ENCODE assay signal across 1 cellular context in the genomic region with DNA sequence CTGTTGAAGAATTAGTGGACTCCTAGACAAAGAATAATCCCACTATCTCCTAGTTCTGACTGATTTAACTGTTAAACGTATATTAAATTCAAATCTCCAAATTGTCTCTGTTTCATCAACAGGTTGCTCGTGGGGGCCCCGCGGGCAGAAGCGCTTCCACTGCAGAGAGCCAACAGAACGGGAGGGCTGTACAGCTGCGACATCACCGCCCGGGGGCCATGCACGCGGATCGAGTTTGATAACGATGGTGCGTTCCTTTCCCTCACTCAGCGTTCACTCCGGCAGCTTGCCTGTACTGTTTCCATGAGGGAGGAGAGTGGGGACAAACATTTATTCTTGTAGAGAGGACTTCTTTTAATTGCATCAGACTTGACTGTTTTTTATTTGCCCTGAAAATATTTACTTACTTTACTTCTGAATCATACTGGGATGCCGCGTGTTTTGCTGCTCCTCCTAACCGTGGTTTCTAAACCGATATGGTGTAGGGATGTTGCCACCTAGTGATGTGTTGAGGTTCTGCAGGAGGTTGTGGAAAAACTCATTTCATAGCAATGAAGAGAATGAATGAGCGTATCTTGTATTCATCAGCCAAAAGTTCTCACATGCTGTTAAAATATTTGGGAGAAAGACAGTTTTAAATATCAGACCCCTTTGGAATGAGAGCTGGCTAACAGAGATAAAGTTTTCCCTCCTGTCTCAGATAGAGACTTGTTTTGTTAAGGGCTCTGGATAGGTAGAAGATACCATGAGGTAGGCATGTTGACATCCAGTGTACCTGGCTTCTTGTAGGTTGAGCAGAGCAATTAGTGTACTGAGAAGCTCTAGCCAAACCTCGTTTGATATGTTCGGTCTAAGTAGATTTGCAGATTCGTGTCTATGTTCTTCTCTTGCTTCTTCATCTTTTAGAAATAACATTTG.
TF ChIP-seq lines count a peak whose summit lies in the region.

No MANE protein-coding gene starts in this region.

TF ChIP-seq in HepG2, 621 proteins besides CTCF, POLR2A, EP300 and RAD21 (continued from another document and continues in another):
- TF ChIP-seq ZNF614 (CRISPR knock-in tag; IDR thresholded peaks at IDR 0.05; ENCODE audit: borderline replicate concordance), result peak; percentile 82
- TF ChIP-seq NFKBIZ (CRISPR knock-in tag; IDR thresholded peaks at IDR 0.05), result no peak
- TF ChIP-seq KDM3A (CRISPR knock-in tag; IDR thresholded peaks at IDR 0.05; ENCODE audit: low read depth), result peak; percentile 68; the same call in 1 of the 2 replicates
- TF ChIP-seq ZSCAN9 (CRISPR knock-in tag; IDR thresholded peaks at IDR 0.05; ENCODE audit: borderline replicate concordance), result peak; percentile 68
- TF ChIP-seq ZNF326 (CRISPR knock-in tag; IDR thresholded peaks at IDR 0.05; ENCODE audit: borderline replicate concordance), result no peak
- TF ChIP-seq BRD4 (CRISPR knock-in tag; IDR thresholded peaks at IDR 0.05), result no peak
- TF ChIP-seq JARID2 (CRISPR knock-in tag; IDR thresholded peaks at IDR 0.05; ENCODE audit: insufficient replicate concordance), result no peak
- no peak for TF ChIP-seq NBN (conservative IDR thresholded peaks at IDR 0.05)
- peak; percentile 38; the same call in 1 of the 2 replicates for TF ChIP-seq ELF1 (CRISPR knock-in tag; IDR thresholded peaks at IDR 0.05)
- TF ChIP-seq SMC3 (IDR thresholded peaks at IDR 0.05; ENCODE audit: low read length), result peak; percentile 98
- TF ChIP-seq FOXK2 (IDR thresholded peaks at IDR 0.05), result no peak
- TF ChIP-seq ZFP36L2 (CRISPR knock-in tag; IDR thresholded peaks at IDR 0.05), result no peak
- TF ChIP-seq, protein P1, sequence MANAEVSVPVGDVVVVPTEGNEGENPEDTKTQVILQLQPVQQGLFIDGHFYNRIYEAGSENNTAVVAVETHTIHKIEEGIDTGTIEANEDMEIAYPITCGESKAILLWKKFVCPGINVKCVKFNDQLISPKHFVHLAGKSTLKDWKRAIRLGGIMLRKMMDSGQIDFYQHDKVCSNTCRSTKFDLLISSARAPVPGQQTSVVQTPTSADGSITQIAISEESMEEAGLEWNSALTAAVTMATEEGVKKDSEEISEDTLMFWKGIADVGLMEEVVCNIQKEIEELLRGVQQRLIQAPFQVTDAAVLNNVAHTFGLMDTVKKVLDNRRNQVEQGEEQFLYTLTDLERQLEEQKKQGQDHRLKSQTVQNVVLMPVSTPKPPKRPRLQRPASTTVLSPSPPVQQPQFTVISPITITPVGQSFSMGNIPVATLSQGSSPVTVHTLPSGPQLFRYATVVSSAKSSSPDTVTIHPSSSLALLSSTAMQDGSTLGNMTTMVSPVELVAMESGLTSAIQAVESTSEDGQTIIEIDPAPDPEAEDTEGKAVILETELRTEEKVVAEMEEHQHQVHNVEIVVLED (CRISPR knock-in tag; IDR thresholded peaks at IDR 0.05; ENCODE audit: borderline replicate concordance), result no peak
- no peak for TF ChIP-seq DNMT1 (CRISPR knock-in tag; IDR thresholded peaks at IDR 0.05)
- TF ChIP-seq, protein P2, sequence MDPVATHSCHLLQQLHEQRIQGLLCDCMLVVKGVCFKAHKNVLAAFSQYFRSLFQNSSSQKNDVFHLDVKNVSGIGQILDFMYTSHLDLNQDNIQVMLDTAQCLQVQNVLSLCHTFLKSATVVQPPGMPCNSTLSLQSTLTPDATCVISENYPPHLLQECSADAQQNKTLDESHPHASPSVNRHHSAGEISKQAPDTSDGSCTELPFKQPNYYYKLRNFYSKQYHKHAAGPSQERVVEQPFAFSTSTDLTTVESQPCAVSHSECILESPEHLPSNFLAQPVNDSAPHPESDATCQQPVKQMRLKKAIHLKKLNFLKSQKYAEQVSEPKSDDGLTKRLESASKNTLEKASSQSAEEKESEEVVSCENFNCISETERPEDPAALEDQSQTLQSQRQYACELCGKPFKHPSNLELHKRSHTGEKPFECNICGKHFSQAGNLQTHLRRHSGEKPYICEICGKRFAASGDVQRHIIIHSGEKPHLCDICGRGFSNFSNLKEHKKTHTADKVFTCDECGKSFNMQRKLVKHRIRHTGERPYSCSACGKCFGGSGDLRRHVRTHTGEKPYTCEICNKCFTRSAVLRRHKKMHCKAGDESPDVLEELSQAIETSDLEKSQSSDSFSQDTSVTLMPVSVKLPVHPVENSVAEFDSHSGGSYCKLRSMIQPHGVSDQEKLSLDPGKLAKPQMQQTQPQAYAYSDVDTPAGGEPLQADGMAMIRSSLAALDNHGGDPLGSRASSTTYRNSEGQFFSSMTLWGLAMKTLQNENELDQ (CRISPR knock-in tag; IDR thresholded peaks at IDR 0.05; ENCODE audit: borderline replicate concordance), result no peak
- TF ChIP-seq SMARCE1 (IDR thresholded peaks at IDR 0.05; ENCODE audit: borderline replicate concordance), result no peak
- TF ChIP-seq POGZ (CRISPR knock-in tag; IDR thresholded peaks at IDR 0.05), result peak; percentile 36; the same call in 1 of the 2 replicates
- no peak for TF ChIP-seq SETDB1 (CRISPR knock-in tag; IDR thresholded peaks at IDR 0.05; ENCODE audit: borderline replicate concordance)
- TF ChIP-seq ZNF543 (CRISPR knock-in tag; IDR thresholded peaks at IDR 0.05), result no peak
- TF ChIP-seq, protein P3, sequence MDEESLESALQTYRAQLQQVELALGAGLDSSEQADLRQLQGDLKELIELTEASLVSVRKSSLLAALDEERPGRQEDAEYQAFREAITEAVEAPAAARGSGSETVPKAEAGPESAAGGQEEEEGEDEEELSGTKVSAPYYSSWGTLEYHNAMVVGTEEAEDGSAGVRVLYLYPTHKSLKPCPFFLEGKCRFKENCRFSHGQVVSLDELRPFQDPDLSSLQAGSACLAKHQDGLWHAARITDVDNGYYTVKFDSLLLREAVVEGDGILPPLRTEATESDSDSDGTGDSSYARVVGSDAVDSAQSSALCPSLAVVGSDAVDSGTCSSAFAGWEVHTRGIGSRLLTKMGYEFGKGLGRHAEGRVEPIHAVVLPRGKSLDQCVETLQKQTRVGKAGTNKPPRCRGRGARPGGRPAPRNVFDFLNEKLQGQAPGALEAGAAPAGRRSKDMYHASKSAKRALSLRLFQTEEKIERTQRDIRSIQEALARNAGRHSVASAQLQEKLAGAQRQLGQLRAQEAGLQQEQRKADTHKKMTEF (CRISPR knock-in tag; IDR thresholded peaks at IDR 0.05), result peak; percentile 69
- peak; percentile 51; the same call in 1 of the 2 replicates for TF ChIP-seq HDAC1 (CRISPR knock-in tag; IDR thresholded peaks at IDR 0.05)
- TF ChIP-seq ZBTB7A (CRISPR knock-in tag; IDR thresholded peaks at IDR 0.05), result no peak
- no peak for TF ChIP-seq CENPT (CRISPR knock-in tag; IDR thresholded peaks at IDR 0.05; ENCODE audit: low read depth)
- TF ChIP-seq HOXD1 (CRISPR knock-in tag; IDR thresholded peaks at IDR 0.05), result no peak
- TF ChIP-seq ZNF230 (CRISPR knock-in tag; IDR thresholded peaks at IDR 0.05), result 0 out of 2 replicates have a peak, but pooled peaks have one; percentile 59
- TF ChIP-seq, protein P4, sequence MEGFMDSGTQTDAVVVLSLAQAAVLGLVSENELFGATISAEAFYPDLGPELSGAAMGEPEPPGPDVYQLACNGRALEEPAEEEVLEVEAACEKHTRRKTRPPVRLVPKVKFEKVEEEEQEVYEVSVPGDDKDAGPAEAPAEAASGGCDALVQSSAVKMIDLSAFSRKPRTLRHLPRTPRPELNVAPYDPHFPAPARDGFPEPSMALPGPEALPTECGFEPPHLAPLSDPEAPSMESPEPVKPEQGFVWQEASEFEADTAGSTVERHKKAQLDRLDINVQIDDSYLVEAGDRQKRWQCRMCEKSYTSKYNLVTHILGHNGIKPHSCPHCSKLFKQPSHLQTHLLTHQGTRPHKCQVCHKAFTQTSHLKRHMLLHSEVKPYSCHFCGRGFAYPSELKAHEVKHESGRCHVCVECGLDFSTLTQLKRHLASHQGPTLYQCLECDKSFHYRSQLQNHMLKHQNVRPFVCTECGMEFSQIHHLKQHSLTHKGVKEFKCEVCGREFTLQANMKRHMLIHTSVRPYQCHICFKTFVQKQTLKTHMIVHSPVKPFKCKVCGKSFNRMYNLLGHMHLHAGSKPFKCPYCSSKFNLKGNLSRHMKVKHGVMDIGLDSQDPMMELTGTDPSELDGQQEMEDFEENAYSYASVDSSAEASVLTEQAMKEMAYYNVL (CRISPR knock-in tag; IDR thresholded peaks at IDR 0.05; ENCODE audit: borderline replicate concordance), result no peak
- TF ChIP-seq ZFAT (CRISPR knock-in tag; conservative IDR thresholded peaks at IDR 0.05), result no peak
- TF ChIP-seq ZNF441 (CRISPR knock-in tag; IDR thresholded peaks at IDR 0.05; ENCODE audit: borderline replicate concordance), result no peak
- TF ChIP-seq ZNF891 (CRISPR knock-in tag; IDR thresholded peaks at IDR 0.05), result no peak
- no peak for TF ChIP-seq FOXC1 (CRISPR knock-in tag; IDR thresholded peaks at IDR 0.05; ENCODE audit: borderline replicate concordance)
- TF ChIP-seq SRSF9 (IDR thresholded peaks at IDR 0.05; ENCODE audit: borderline replicate concordance, insufficient read depth, low read depth, low read length, poor library complexity, severe bottlenecking), result no peak
- no peak for TF ChIP-seq ZNF879 (CRISPR knock-in tag; IDR thresholded peaks at IDR 0.05)
- TF ChIP-seq SYNCRIP (IDR thresholded peaks at IDR 0.05; ENCODE audit: insufficient read depth, low read depth, low read length), result no peak
- 0 out of 2 replicates have a peak, but pooled peaks have one; percentile 56 for TF ChIP-seq RORA (CRISPR knock-in tag; IDR thresholded peaks at IDR 0.05)
- TF ChIP-seq PRPF4 (IDR thresholded peaks at IDR 0.05; ENCODE audit: low read depth, low read length, poor library complexity, severe bottlenecking), result no peak
- no peak for TF ChIP-seq CC2D1A (CRISPR knock-in tag; IDR thresholded peaks at IDR 0.05)
- TF ChIP-seq, protein P5, sequence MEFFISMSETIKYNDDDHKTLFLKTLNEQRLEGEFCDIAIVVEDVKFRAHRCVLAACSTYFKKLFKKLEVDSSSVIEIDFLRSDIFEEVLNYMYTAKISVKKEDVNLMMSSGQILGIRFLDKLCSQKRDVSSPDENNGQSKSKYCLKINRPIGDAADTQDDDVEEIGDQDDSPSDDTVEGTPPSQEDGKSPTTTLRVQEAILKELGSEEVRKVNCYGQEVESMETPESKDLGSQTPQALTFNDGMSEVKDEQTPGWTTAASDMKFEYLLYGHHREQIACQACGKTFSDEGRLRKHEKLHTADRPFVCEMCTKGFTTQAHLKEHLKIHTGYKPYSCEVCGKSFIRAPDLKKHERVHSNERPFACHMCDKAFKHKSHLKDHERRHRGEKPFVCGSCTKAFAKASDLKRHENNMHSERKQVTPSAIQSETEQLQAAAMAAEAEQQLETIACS (CRISPR knock-in tag; IDR thresholded peaks at IDR 0.05), result no peak
- peak; percentile 46; the same call in 1 of the 2 replicates for TF ChIP-seq NCOR1 (IDR thresholded peaks at IDR 0.05; ENCODE audit: borderline replicate concordance, low read length)
- TF ChIP-seq, protein P6, sequence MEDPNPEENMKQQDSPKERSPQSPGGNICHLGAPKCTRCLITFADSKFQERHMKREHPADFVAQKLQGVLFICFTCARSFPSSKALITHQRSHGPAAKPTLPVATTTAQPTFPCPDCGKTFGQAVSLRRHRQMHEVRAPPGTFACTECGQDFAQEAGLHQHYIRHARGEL (CRISPR knock-in tag; IDR thresholded peaks at IDR 0.05), result no peak
- TF ChIP-seq ZNF773 (CRISPR knock-in tag; IDR thresholded peaks at IDR 0.05; ENCODE audit: borderline replicate concordance), result no peak
- TF ChIP-seq ZNF235 (CRISPR knock-in tag; IDR thresholded peaks at IDR 0.05; ENCODE audit: borderline replicate concordance), result no peak
- TF ChIP-seq NCOA5 (CRISPR knock-in tag; IDR thresholded peaks at IDR 0.05), result no peak
- no peak for TF ChIP-seq ZNF256 (CRISPR knock-in tag; conservative IDR thresholded peaks at IDR 0.05)
- TF ChIP-seq GATAD2A (CRISPR knock-in tag; IDR thresholded peaks at IDR 0.05), result peak; percentile 93
- TF ChIP-seq HHEX (CRISPR knock-in tag; IDR thresholded peaks at IDR 0.05), result no peak
- no peak for TF ChIP-seq ZNF530 (CRISPR knock-in tag; IDR thresholded peaks at IDR 0.05; ENCODE audit: low read depth)
- TF ChIP-seq ARNT (IDR thresholded peaks at IDR 0.05), result no peak
- TF ChIP-seq, protein P7, sequence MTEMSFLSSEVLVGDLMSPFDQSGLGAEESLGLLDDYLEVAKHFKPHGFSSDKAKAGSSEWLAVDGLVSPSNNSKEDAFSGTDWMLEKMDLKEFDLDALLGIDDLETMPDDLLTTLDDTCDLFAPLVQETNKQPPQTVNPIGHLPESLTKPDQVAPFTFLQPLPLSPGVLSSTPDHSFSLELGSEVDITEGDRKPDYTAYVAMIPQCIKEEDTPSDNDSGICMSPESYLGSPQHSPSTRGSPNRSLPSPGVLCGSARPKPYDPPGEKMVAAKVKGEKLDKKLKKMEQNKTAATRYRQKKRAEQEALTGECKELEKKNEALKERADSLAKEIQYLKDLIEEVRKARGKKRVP (CRISPR knock-in tag; IDR thresholded peaks at IDR 0.05), result peak in 1 of 2 experiments; percentile 98; a peak in 2 of 4 replicates
- peak; percentile 65; the same call in 1 of the 2 replicates for TF ChIP-seq ZNF24 (IDR thresholded peaks at IDR 0.05)
- peak; percentile 85 for TF ChIP-seq CEBPG (CRISPR knock-in tag; IDR thresholded peaks at IDR 0.05)
- TF ChIP-seq, protein P8, sequence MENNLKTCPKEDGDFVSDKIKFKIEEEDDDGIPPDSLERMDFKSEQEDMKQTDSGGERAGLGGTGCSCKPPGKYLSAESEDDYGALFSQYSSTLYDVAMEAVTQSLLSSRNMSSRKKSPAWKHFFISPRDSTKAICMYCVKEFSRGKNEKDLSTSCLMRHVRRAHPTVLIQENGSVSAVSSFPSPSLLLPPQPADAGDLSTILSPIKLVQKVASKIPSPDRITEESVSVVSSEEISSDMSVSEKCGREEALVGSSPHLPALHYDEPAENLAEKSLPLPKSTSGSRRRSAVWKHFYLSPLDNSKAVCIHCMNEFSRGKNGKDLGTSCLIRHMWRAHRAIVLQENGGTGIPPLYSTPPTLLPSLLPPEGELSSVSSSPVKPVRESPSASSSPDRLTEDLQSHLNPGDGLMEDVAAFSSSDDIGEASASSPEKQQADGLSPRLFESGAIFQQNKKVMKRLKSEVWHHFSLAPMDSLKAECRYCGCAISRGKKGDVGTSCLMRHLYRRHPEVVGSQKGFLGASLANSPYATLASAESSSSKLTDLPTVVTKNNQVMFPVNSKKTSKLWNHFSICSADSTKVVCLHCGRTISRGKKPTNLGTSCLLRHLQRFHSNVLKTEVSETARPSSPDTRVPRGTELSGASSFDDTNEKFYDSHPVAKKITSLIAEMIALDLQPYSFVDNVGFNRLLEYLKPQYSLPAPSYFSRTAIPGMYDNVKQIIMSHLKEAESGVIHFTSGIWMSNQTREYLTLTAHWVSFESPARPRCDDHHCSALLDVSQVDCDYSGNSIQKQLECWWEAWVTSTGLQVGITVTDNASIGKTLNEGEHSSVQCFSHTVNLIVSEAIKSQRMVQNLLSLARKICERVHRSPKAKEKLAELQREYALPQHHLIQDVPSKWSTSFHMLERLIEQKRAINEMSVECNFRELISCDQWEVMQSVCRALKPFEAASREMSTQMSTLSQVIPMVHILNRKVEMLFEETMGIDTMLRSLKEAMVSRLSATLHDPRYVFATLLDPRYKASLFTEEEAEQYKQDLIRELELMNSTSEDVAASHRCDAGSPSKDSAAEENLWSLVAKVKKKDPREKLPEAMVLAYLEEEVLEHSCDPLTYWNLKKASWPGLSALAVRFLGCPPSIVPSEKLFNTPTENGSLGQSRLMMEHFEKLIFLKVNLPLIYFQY (CRISPR knock-in tag; IDR thresholded peaks at IDR 0.05; ENCODE audit: borderline replicate concordance), result 0 out of 2 replicates have a peak, but pooled peaks have one; percentile 31
- TF ChIP-seq ZNF232 (CRISPR knock-in tag; IDR thresholded peaks at IDR 0.05; ENCODE audit: borderline replicate concordance), result 0 out of 2 replicates have a peak, but pooled peaks have one; percentile 39
- TF ChIP-seq ISX (CRISPR knock-in tag; conservative IDR thresholded peaks at IDR 0.05), result no peak
- no peak for TF ChIP-seq ZNF430 (CRISPR knock-in tag; IDR thresholded peaks at IDR 0.05)
- no peak for TF ChIP-seq ZNF549 (CRISPR knock-in tag; IDR thresholded peaks at IDR 0.05)
- TF ChIP-seq HCFC1 (IDR thresholded peaks at IDR 0.05; ENCODE audit: low read depth, low read length), result no peak
- TF ChIP-seq IKZF4 (CRISPR knock-in tag; IDR thresholded peaks at IDR 0.05; ENCODE audit: borderline replicate concordance, low read depth, not compliant biosample characterization), result no peak
